Comparison of ENCODE assay signal across 32 cellular contexts in genomic region chr16:51180719-51181494, GRCh38. TPM values are rescaled to one million over a fixed set of nuclear protein-coding genes. Genes with fewer than 3 reads are reported as not detected.
DNase-seq lines count a peak whose midpoint lies in the region; ATAC-seq and TF ChIP-seq lines count a peak whose summit lies in the region.
"Had no signal": no experiment of that assay in that cellular context is flagged by ENCODE, and none has a peak within 500 bp of the region (broad histone marks: within the 10 kb centered on the region; RNA-seq: fewer than 3 reads in every experiment).

No MANE protein-coding gene starts in this region.

- H3K9me3 Mint-ChIP-seq in GM23338, result no peaks in the 10 kb centered on the region
- H3K9me3 Mint-ChIP-seq in nephron progenitor cell, result no peaks in the 10 kb centered on the region
- H3K9me3 Mint-ChIP-seq: activated naive CD8-positive, alpha-beta T cell treated with anti-CD3 and anti-CD28 coated beads, Interleukin-2, amount 10 ng/mL, durations not matched to agents 7 days and 5 days; central memory CD8-positive, alpha-beta T cell; dendritic cell treated with granulocyte-macrophage colony-stimulating factor and Interleukin-4, amounts not matched to agents 40 ng/mL and 50 ng/mL, for 4 days had no signal

- peaks cover 11% of the 10 kb centered on the region for H3K27me3 Mint-ChIP-seq in GM23338 (ENCODE audit: insufficient read depth, low read depth, poor library complexity)
- peaks cover 4% of the 10 kb centered on the region for H3K27me3 Mint-ChIP-seq in nephron progenitor cell (ENCODE audit: low read depth, poor library complexity)
- H3K27me3 Mint-ChIP-seq: activated naive CD8-positive, alpha-beta T cell treated with anti-CD3 and anti-CD28 coated beads, Interleukin-2, amount 10 ng/mL, durations not matched to agents 7 days and 5 days; central memory CD8-positive, alpha-beta T cell had no signal

- DNase-seq in GM23338 (ENCODE audit: low spot score), result no peak
- peak; percentile 90 for DNase-seq in NT2/D1 (ENCODE audit: low read depth, low spot score)
- DNase-seq in iPS DF 6.9 (ENCODE audit: low read depth, low spot score), result no peak
- no peak for DNase-seq in nephron progenitor cell
- DNase-seq in NCI-H510A treated with DMSO at 0.1 percent for 48 hours (lab: John Stamatoyannopoulos, UW), result no peak
- DNase-seq: activated CD4-positive, alpha-beta T cell treated with anti-CD3 and anti-CD28 coated beads for 4 hours; activated effector memory CD4-positive, alpha-beta T cell treated with Interleukin-2 at 50 U/mL for 16 hours; activated naive CD8-positive, alpha-beta T cell treated with anti-CD3 and anti-CD28 coated beads, Interleukin-2, amount 10 ng/mL, durations not matched to agents 7 days and 5 days; activated T-cell treated with anti-CD3 and anti-CD28 coated beads for 4 hours; DMS53; esophagus squamous epithelium; GF-D8; islet precursor cell; left ventricle myocardium superior; natural killer cell; NCI-H1694; NCI-H2171 treated with DMSO at 0.1 percent for 48 hours; NCI-H524; NK-92 treated with Interleukin-12 subunit alpha and Interleukin-12 subunit beta, amount 100 ng/mL, for 24 hours; retina; small intestine; stimulated activated CD8-positive, alpha-beta memory T cell treated with anti-CD3 and anti-CD28 coated beads, Interleukin-4, amount 100 ng/mL, for 48 hours; stomach; tibial artery had no signal

- H3K4me3 Mint-ChIP-seq in GM23338, result peak overlapping the region; percentile 48
- H3K4me3 Mint-ChIP-seq in nephron progenitor cell, result peak overlapping the region; percentile 45
- H3K4me3 Mint-ChIP-seq: activated naive CD8-positive, alpha-beta T cell treated with anti-CD3 and anti-CD28 coated beads, Interleukin-2, amount 10 ng/mL, durations not matched to agents 7 days and 5 days; central memory CD8-positive, alpha-beta T cell; dendritic cell treated with granulocyte-macrophage colony-stimulating factor and Interleukin-4, amounts not matched to agents 40 ng/mL and 50 ng/mL, for 4 days; natural killer cell had no signal

- H3K9ac ChIP-seq in NT2/D1 (ENCODE audit: insufficient read length, low read depth), result no peak overlapping the region

- H4K20me1 ChIP-seq in GM23338 (replicated peaks; ENCODE audit: insufficient read depth), result no peaks in the 10 kb centered on the region

- H3K4me3 ChIP-seq in GM23338, result peak overlapping the region; percentile 24
- H3K4me3 ChIP-seq in NT2/D1 (ENCODE audit: insufficient read length, low read depth), result no peak overlapping the region
- H3K4me3 ChIP-seq in iPS DF 6.9 (ENCODE audit: low read length), result no peak overlapping the region
- H3K4me3 ChIP-seq: ascending aorta, esophagus squamous epithelium, stomach, tibial artery had no signal

- H3K36me3 ChIP-seq in GM23338 (ENCODE audit: insufficient read depth) (no peaks in the 10 kb centered on the region), NT2/D1 (ENCODE audit: insufficient read depth, insufficient read length, low read length) (no peaks in the 10 kb centered on the region), iPS DF 6.9 (ENCODE audit: control insufficient read depth, insufficient read depth, low read length) (no peaks in the 10 kb centered on the region)
- H3K36me3 ChIP-seq: ascending aorta, esophagus squamous epithelium, stomach, tibial artery had no signal

- peaks cover 6% of the 10 kb centered on the region; the same call in 1 of the 2 replicates for H3K9me2 ChIP-seq in GM23338 (ENCODE audit: insufficient read depth)

- no peaks in the 10 kb centered on the region for H3K79me2 ChIP-seq in GM23338 (replicated peaks; ENCODE audit: insufficient read depth)

- peak overlapping the region; percentile 94 for H3K27ac ChIP-seq in GM23338 (ENCODE audit: low read depth)
- peak overlapping the region; percentile 60 for H3K27ac ChIP-seq in iPS DF 6.9 (ENCODE audit: low read length)
- H3K27ac ChIP-seq: ascending aorta, esophagus squamous epithelium, stomach, tibial artery had no signal

- TF ChIP-seq CTCF in GM23338 (conservative IDR thresholded peaks at IDR 0.05; ENCODE audit: low read depth in 2 of 2) (no peak), nephron progenitor cell (IDR thresholded peaks at IDR 0.05) (no peak)

- H3K36me3 Mint-ChIP-seq in GM23338 (ENCODE audit: low read depth), result no peaks in the 10 kb centered on the region
- peaks cover 6% of the 10 kb centered on the region for H3K36me3 Mint-ChIP-seq in nephron progenitor cell (ENCODE audit: low read depth)
- H3K36me3 Mint-ChIP-seq: activated naive CD8-positive, alpha-beta T cell treated with anti-CD3 and anti-CD28 coated beads, Interleukin-2, amount 10 ng/mL, durations not matched to agents 7 days and 5 days; natural killer cell had no signal

- peaks cover 43% of the 10 kb centered on the region for H3K4me1 ChIP-seq in GM23338 (ENCODE audit: insufficient read depth)
- H3K4me1 ChIP-seq in NT2/D1 (ENCODE audit: insufficient read depth, insufficient read length), result peaks cover 10% of the 10 kb centered on the region
- no peaks in the 10 kb centered on the region; the same call in 1 of the 2 replicates for H3K4me1 ChIP-seq in iPS DF 6.9 (ENCODE audit: control insufficient read depth, insufficient read depth, low read length)
- H3K4me1 ChIP-seq: ascending aorta, esophagus squamous epithelium, stomach, tibial artery had no signal

- H3K4me2 ChIP-seq in GM23338, result peak overlapping the region; percentile 64

- H3F3A ChIP-seq in GM23338 (replicated peaks; ENCODE audit: low read depth), result peaks cover 10% of the 10 kb centered on the region

- WGBS in iPS DF 6.9 (ENCODE audit: insufficient coverage, insufficient read length), result no CpG with 5 or more reads among the region's 4 CpGs

- H3K27me3 ChIP-seq in GM23338 (ENCODE audit: insufficient read depth) (no peaks in the 10 kb centered on the region), NT2/D1 (ENCODE audit: insufficient read depth, insufficient read length) (no peaks in the 10 kb centered on the region), iPS DF 6.9 (ENCODE audit: control insufficient read depth, insufficient read depth, low read length) (no peaks in the 10 kb centered on the region)
- H3K27me3 ChIP-seq: ascending aorta, tibial artery had no signal

- no peak overlapping the region for H2AFZ ChIP-seq in GM23338

- no peaks in the 10 kb centered on the region for H3K9me3 ChIP-seq in NT2/D1 (ENCODE audit: insufficient read depth, low read length)
- H3K9me3 ChIP-seq in iPS DF 6.9 (ENCODE audit: control insufficient read depth, insufficient read depth, low read length), result no peaks in the 10 kb centered on the region
- H3K9me3 ChIP-seq: ascending aorta, esophagus squamous epithelium, stomach, tibial artery had no signal

- peak; percentile 71 for ATAC-seq in GM23338
- no peak for ATAC-seq in HG03378 (IDR thresholded peaks at IDR 0.05; ENCODE audit: unreplicated experiment)
- ATAC-seq in HG03025 (IDR thresholded peaks at IDR 0.05; ENCODE audit: low FRiP score, unreplicated experiment), result no peak
- ATAC-seq: HCT116, left ventricle myocardium superior, natural killer cell, Panc1 had no signal

- H3K27ac Mint-ChIP-seq in GM23338, result peak overlapping the region; percentile 96
- H3K27ac Mint-ChIP-seq in nephron progenitor cell, result peak overlapping the region; percentile 94
- H3K27ac Mint-ChIP-seq: activated naive CD8-positive, alpha-beta T cell treated with anti-CD3 and anti-CD28 coated beads, Interleukin-2, amount 10 ng/mL, durations not matched to agents 7 days and 5 days; dendritic cell treated with granulocyte-macrophage colony-stimulating factor and Interleukin-4, amounts not matched to agents 40 ng/mL and 50 ng/mL, for 4 days; natural killer cell had no signal

- H3K4me1 Mint-ChIP-seq in GM23338 (peaks cover 64% of the 10 kb centered on the region), nephron progenitor cell (peaks cover 85% of the 10 kb centered on the region)
- H3K4me1 Mint-ChIP-seq: activated naive CD8-positive, alpha-beta T cell treated with anti-CD3 and anti-CD28 coated beads, Interleukin-2, amount 10 ng/mL, durations not matched to agents 7 days and 5 days; central memory CD8-positive, alpha-beta T cell; natural killer cell had no signal

TF ChIP-seq in GM23338, 12 proteins besides CTCF, POLR2A, EP300 and RAD21 (continues in another document):
- TF ChIP-seq ZNF114 (CRISPR knock-in tag; IDR thresholded peaks at IDR 0.05), result no peak
- TF ChIP-seq POLR2AphosphoS5 (IDR thresholded peaks at IDR 0.05; ENCODE audit: low read depth), result no peak
- no peak for TF ChIP-seq EZH2 (IDR thresholded peaks at IDR 0.05; ENCODE audit: low read depth, unreplicated experiment)
- 0 out of 2 replicates have a peak, but pooled peaks have one; percentile 42 for TF ChIP-seq NANOG (IDR thresholded peaks at IDR 0.05; ENCODE audit: borderline replicate concordance)

RNA-seq across cellular contexts. Expression of gene SALL1, which starts 29.8 kb away (rescaled TPM):
- total RNA-seq in GM23338 (2014; rRNA removed; shearing (Covaris generic)), result 20.2 and 22.7 TPM in 2 replicates
- 9.0 and 9.4 TPM in 2 replicates for polyA plus RNA-seq in GM23338 (2016; fragmentation: Nextera tagmentation; extraction: Ambion mirVana)
- total RNA-seq: activated naive CD8-positive, alpha-beta T cell treated with anti-CD3 and anti-CD28 coated beads, Interleukin-2, amount 10 ng/mL, durations not matched to agents 7 days and 5 days; ascending aorta; left ventricle myocardium superior; mononuclear cell; natural killer cell had no signal
